Comparison of ENCODE assay signal across 11 cellular contexts in genomic region chr15:31237042-31237324, GRCh38.
A peak's percentile ranks its signal among the peaks of the same experiment; 100 is the strongest.
DNase-seq lines count a peak whose midpoint lies in the region; ATAC-seq and TF ChIP-seq lines count a peak whose summit lies in the region.
"Had no signal": no experiment of that assay in that cellular context is flagged by ENCODE, and none has a peak within 500 bp of the region (broad histone marks: within the 10 kb centered on the region; RNA-seq: fewer than 3 reads in every experiment).

No MANE protein-coding gene starts in this region.

- TF ChIP-seq CTCF in dorsolateral prefrontal cortex (IDR thresholded peaks at IDR 0.05 in 54 of 56, conservative IDR thresholded peaks at IDR 0.05 in 2 of 56; ENCODE audit: low read depth in 1 of 56, partially characterized antibody in 56 of 56), result no peak

- H3K4me3 ChIP-seq in ACC112 (ENCODE audit: low read depth, low read length), result peak overlapping the region; percentile 62; the same call in 1 of the 2 replicates
- peak overlapping the region in 3 of 59 donors; percentile 23 to 53 (median 43) for H3K4me3 ChIP-seq in dorsolateral prefrontal cortex

- H3K27ac ChIP-seq in ACC112 (ENCODE audit: low read depth, low read length) (peak overlapping the region; percentile 71), dorsolateral prefrontal cortex (peak overlapping the region in 57 of 59 donors; percentile 3 to 92 (median 82))

- peaks cover 19% of the 10 kb centered on the region for H3K4me1 ChIP-seq in ACC112 (ENCODE audit: control insufficient read depth, insufficient read depth, low read length, unreplicated experiment)

- no peaks in the 10 kb centered on the region for H3K36me3 ChIP-seq in ACC112 (ENCODE audit: insufficient read depth, low read length)

- ATAC-seq in HG03432 (IDR thresholded peaks at IDR 0.05; ENCODE audit: unreplicated experiment) (peak; percentile 3), sciatic nerve (peak; percentile 18), GM19395 (IDR thresholded peaks at IDR 0.05; ENCODE audit: unreplicated experiment) (no peak)

- H2AFZ ChIP-seq in ACC112 (ENCODE audit: low read length, unreplicated experiment), result no peak overlapping the region

- intact Hi-C loops in dorsolateral prefrontal cortex (cut with DNase I), result loop anchor here in 1 of 2 donors (5.0 kb wide), 1 partner anchor 35 kb away; no protein-coding TSS in a partner anchor
- intact Hi-C loops in sciatic nerve (cut with DNase I), result no loop called here

- H3K79me2 ChIP-seq in ACC112 (ENCODE audit: control insufficient read depth, insufficient read depth, low read length, unreplicated experiment), result no peaks in the 10 kb centered on the region

- H3K27me3 ChIP-seq in ACC112 (ENCODE audit: insufficient read depth, low read length), result no peaks in the 10 kb centered on the region
- no peaks in the 10 kb centered on the region for H3K27me3 ChIP-seq in dorsolateral prefrontal cortex

- peak in 2 of 10 donors; percentile 13 to 23 for DNase-seq in dorsolateral prefrontal cortex
- peak; percentile 47 for DNase-seq in sciatic nerve (ENCODE audit: low spot score)
- DNase-seq in HK-2 (ENCODE audit: unreplicated experiment), result no peak
- DNase-seq in activated effector memory CD4-positive, alpha-beta T cell treated with anti-CD3 and anti-CD28 coated beads, Interleukin-2, amount 50 U/mL, for 16 hours, result no peak
- DNase-seq in NOMO-1 treated with dmso at 0.1 percent for 144 hours (lab: John Stamatoyannopoulos, UW; ENCODE audit: unreplicated experiment), result no peak
- DNase-seq: activated CD4-positive, CD25-positive, alpha-beta regulatory T cell; activated CD8-positive, alpha-beta memory T cell treated with anti-CD3 and anti-CD28 coated beads, Interleukin-2, amount 50 U/mL, for 48 hours; stimulated activated CD4-positive, alpha-beta T cell treated with anti-CD3 and anti-CD28 coated beads, Interleukin-12 subunit alpha, Interleukin-12 subunit beta, amount 100 ng/mL, for 4 hours had no signal
